In the genomic region with DNA sequence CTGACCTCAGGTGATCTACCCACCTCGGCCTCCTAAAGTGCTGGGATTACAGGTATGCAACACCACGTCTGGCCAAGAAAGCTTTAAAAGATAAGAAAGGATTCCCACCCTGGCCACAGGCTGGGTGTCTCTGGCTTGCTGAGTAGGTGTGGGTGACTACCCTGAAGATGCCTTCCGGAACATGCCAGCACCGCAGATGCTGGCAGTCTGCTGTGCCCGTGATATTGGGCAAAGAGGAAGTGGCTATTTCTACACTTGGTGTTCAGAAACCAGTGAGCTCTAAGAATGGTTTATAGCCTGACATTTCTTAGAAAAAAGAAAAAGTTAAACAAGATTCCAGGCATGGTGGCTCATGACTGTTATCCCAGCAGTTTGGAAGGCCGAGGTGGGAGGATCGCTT, we compare ENCODE assay signal across 22 cellular contexts. TPM values are rescaled to one million over a fixed set of nuclear protein-coding genes. Genes with fewer than 3 reads are reported as not detected.
"Had no signal": no experiment of that assay in that cellular context is flagged by ENCODE, and none has a peak within 500 bp of the region (broad histone marks: within the 10 kb centered on the region; RNA-seq: fewer than 3 reads in every experiment).

No MANE protein-coding gene starts in this region.

- H3K9me3 Mint-ChIP-seq: activated naive CD8-positive, alpha-beta T cell treated with anti-CD3 and anti-CD28 coated beads, Interleukin-2, amount 10 ng/mL, durations not matched to agents 7 days and 5 days; naive thymus-derived CD8-positive, alpha-beta T cell had no signal

- H3K27me3 ChIP-seq: foreskin keratinocyte, pancreas had no signal

- H3K9me3 ChIP-seq: lower lobe of right lung, pancreas had no signal

- H3K4me3 Mint-ChIP-seq: activated CD8-positive, alpha-beta T cell treated with anti-CD3 and anti-CD28 coated beads, Interleukin-2, amount 10 ng/mL, durations not matched to agents 7 days and 5 days; activated naive CD8-positive, alpha-beta T cell treated with anti-CD3 and anti-CD28 coated beads, Interleukin-2, amount 10 ng/mL, durations not matched to agents 7 days and 5 days; immature natural killer cell; naive thymus-derived CD8-positive, alpha-beta T cell had no signal

- H3K27ac Mint-ChIP-seq: activated CD8-positive, alpha-beta T cell treated with anti-CD3 and anti-CD28 coated beads, Interleukin-2, amount 10 ng/mL, durations not matched to agents 7 days and 5 days; activated naive CD8-positive, alpha-beta T cell treated with anti-CD3 and anti-CD28 coated beads, Interleukin-2, amount 10 ng/mL, durations not matched to agents 7 days and 5 days; immature natural killer cell had no signal

- ATAC-seq: activated CD8-positive, alpha-beta T cell treated with anti-CD3 and anti-CD28 coated beads, Interleukin-2, amount 10 ng/mL, durations not matched to agents 7 days and 5 days; foreskin keratinocyte; left lobe of liver; naive thymus-derived CD8-positive, alpha-beta T cell; pancreas; right cardiac atrium; stimulated activated naive CD8-positive, alpha-beta T cell treated with anti-CD3 and anti-CD28 coated beads, Interleukin-15, Interleukin-2, amounts not matched to agents 100 U/mL and 50 U/mL, for 24 hours had no signal

- H3K4me1 ChIP-seq: foreskin keratinocyte had no signal

- H3K27me3 Mint-ChIP-seq: activated naive CD8-positive, alpha-beta T cell treated with anti-CD3 and anti-CD28 coated beads, Interleukin-2, amount 10 ng/mL, durations not matched to agents 7 days and 5 days had no signal

- H3K4me3 ChIP-seq: lower lobe of right lung, pancreas had no signal

- H3K27ac ChIP-seq: foreskin keratinocyte, lower lobe of right lung, pancreas had no signal

- DNase-seq: activated CD4-positive, alpha-beta T cell treated with anti-CD3 and anti-CD28 coated beads for 1 hour; activated CD4-positive, alpha-beta T cell treated with anti-CD3 and anti-CD28 coated beads, Interleukin-2, amount 50 U/mL, for 1 hour; activated CD8-positive, alpha-beta T cell treated with anti-CD3 and anti-CD28 coated beads, Interleukin-2, amount 10 ng/mL, durations not matched to agents 7 days and 5 days; activated gamma-delta T cell treated with Interleukin-2 at 50 U/mL for 16 hours; activated naive CD8-positive, alpha-beta T cell treated with anti-CD3 and anti-CD28 coated beads, Interleukin-2, amount 10 ng/mL, durations not matched to agents 7 days and 5 days; amniotic stem cell; effector memory CD4-positive, alpha-beta T cell; foreskin keratinocyte; immature natural killer cell; lower lobe of right lung; naive thymus-derived CD8-positive, alpha-beta T cell; pancreas; right cardiac atrium; stimulated activated CD4-positive, alpha-beta T cell treated with anti-CD3 and anti-CD28 coated beads, Interleukin-4, amount 100 ng/mL, for 24 hours; stimulated activated naive CD8-positive, alpha-beta T cell treated with anti-CD3 and anti-CD28 coated beads, Interleukin-15, Interleukin-2, amounts not matched to agents 100 U/mL and 50 U/mL, for 24 hours had no signal

RNA-seq across cellular contexts. Expression of a gene that starts 11.8 kb away (rescaled TPM):
- total RNA-seq: dermis microvascular lymphatic vessel endothelial cell; foreskin keratinocyte; glomerular endothelial cell; kidney epithelial cell; left lobe of liver; lower lobe of right lung; mesenteric fat pad; naive thymus-derived CD8-positive, alpha-beta T cell; pulmonary artery endothelial cell; subcutaneous adipose tissue had no signal
